In the genomic region with DNA sequence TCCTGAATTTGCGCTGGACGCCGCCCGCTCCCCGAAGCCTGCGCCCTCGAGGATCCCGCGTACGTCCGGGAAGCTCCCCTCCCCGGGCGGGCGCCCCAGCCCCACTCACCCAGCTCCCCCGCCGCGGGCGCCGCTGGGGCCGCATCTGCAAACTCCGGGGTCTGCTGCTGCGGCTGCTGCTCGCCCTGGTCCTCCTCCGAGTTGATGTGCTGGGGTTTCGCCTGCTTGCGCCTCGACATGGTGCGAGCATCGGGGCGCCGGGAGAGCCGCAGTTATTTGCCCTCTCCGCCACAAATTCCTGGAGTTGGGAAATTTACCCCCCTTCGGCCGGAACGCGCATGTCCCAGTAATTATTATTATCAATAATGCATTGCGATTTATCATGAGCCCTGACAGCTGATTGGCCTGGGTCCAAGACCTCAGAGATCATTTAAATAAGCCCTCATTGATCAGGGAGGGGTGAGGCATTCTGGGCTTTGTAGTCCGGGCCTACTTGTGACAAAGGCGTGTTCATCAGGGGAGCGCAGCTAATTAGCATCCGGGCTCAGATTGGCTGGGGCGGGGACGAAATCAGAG, we compare ENCODE assay signal across 9 cellular contexts. TPM values are rescaled to one million over a fixed set of nuclear protein-coding genes. Genes with fewer than 3 reads are reported as not detected.
DNase-seq lines count a peak whose midpoint lies in the region; ATAC-seq and TF ChIP-seq lines count a peak whose summit lies in the region.
"Had no signal": no experiment of that assay in that cellular context is flagged by ENCODE, and none has a peak within 500 bp of the region (broad histone marks: within the 10 kb centered on the region; RNA-seq: fewer than 3 reads in every experiment).

Gene SALL4 (minus strand): TSS at position 352 of the 576 bp plus-strand sequence. CDS start 113 bp downstream, at position 239.

- H3K9me3 ChIP-seq in RWPE2 (ENCODE audit: severe bottlenecking), result no peaks in the 10 kb centered on the region

- H3K27me3 ChIP-seq in RWPE2 (ENCODE audit: insufficient read depth, poor library complexity, severe bottlenecking) (no peaks in the 10 kb centered on the region), rectal smooth muscle tissue (ENCODE audit: control insufficient read depth, insufficient read depth, low read length) (peaks cover 18% of the 10 kb centered on the region)

- H3K27ac ChIP-seq in RWPE2 (ENCODE audit: poor library complexity, severe bottlenecking), result no peak within 1 kb of the TSS
- no peak within 1 kb of the TSS for H3K27ac ChIP-seq in rectal smooth muscle tissue (ENCODE audit: low read depth, low read length)

- no peak for ATAC-seq in RWPE2 (ENCODE audit: low read depth)
- no peak for ATAC-seq in activated CD4-positive, CD25-positive, alpha-beta regulatory T cell treated with anti-CD3 and anti-CD28 coated beads, Interleukin-2, amount 50 U/mL, for 24 hours

- H3K4me1 ChIP-seq in RWPE2 (ENCODE audit: insufficient read depth, poor library complexity, severe bottlenecking), result peaks cover 6% of the 10 kb centered on the region
- no peaks in the 10 kb centered on the region for H3K4me1 ChIP-seq in rectal smooth muscle tissue (ENCODE audit: control insufficient read depth, insufficient read depth, low read length)

- TF ChIP-seq CTCF in RWPE2 (IDR thresholded peaks at IDR 0.05; ENCODE audit: poor library complexity, severe bottlenecking), result no peak
- no peak for TF ChIP-seq CTCF in fibroblast of villous mesenchyme (IDR thresholded peaks at IDR 0.05; ENCODE audit: insufficient read depth, low read depth, low read length)

- DNase-seq in DMS114 treated with DMSO at 0.1 percent for 48 hours (lab: John Stamatoyannopoulos, UW; ENCODE audit: unreplicated experiment) (peak; percentile 99), RWPE2 (ENCODE audit: low spot score) (no peak), fibroblast of villous mesenchyme (ENCODE audit: low read depth) (no peak), globus pallidus (ENCODE audit: low spot score) (no peak), Ammon's horn (ENCODE audit: low spot score) (no peak), KG1 (lab: John Stamatoyannopoulos, UW) (no peak)
- DNase-seq: T-helper 2 cell had no signal

- H3K9ac ChIP-seq in rectal smooth muscle tissue (ENCODE audit: low read length), result no peak within 1 kb of the TSS

- H3K4me3 ChIP-seq in RWPE2 (ENCODE audit: severe bottlenecking) (peak within 1 kb of the TSS; percentile 44), fibroblast of villous mesenchyme (ENCODE audit: low read depth, low read length) (peak within 1 kb of the TSS; percentile 59), rectal smooth muscle tissue (ENCODE audit: low read length) (peak within 1 kb of the TSS; percentile 58)

- H3K36me3 ChIP-seq in RWPE2 (ENCODE audit: low read depth), result no peaks in the 10 kb centered on the region
- no peaks in the 10 kb centered on the region for H3K36me3 ChIP-seq in rectal smooth muscle tissue (ENCODE audit: control insufficient read depth, insufficient read depth, low read length)

RNA-seq across cellular contexts. Expression of gene SALL4, which starts in this region (rescaled TPM):
- total RNA-seq in fibroblast of villous mesenchyme, result 0.43 and 0.97 TPM in 2 replicates
